In the genomic region with DNA sequence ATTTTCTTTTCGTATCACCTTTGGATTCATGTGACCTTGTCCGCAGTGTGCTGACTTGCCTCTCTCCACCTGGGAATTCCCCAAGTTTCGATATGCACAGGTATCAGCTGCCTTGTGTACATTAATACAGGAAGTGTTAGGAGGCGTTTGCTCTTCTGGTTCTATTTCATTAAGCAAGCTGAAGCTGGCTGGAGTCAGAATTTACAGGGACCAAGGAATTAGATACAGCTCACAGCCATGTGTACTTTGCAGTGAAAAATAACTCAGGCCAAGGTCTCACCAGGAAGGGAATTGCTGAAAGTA, we compare ENCODE assay signal across 13 cellular contexts. TPM values are rescaled to one million over a fixed set of nuclear protein-coding genes. Genes with fewer than 3 reads are reported as not detected.
DNase-seq lines count a peak whose midpoint lies in the region; ATAC-seq and TF ChIP-seq lines count a peak whose summit lies in the region.
"Had no signal": no experiment of that assay in that cellular context is flagged by ENCODE, and none has a peak within 500 bp of the region (broad histone marks: within the 10 kb centered on the region; RNA-seq: fewer than 3 reads in every experiment).

No MANE protein-coding gene starts in this region.

- H3K23me2 ChIP-seq in H9 (ENCODE audit: insufficient read length, low read depth, low read length, poor library complexity, severe bottlenecking) = no peaks in the 10 kb centered on the region

- in situ Hi-C loops in HAP-1 (cut with MboI; ENCODE audit: low sequenced_read_pairs) = no loop called here

- no peaks in the 10 kb centered on the region for H3K27me3 ChIP-seq in mucosa of stomach (ENCODE audit: control insufficient read depth, insufficient read depth, low read length)
- H3K27me3 ChIP-seq in tibial nerve = no peaks in the 10 kb centered on the region
- no peaks in the 10 kb centered on the region for H3K27me3 ChIP-seq in H9 (ENCODE audit: insufficient read depth, low read length)
- H3K27me3 ChIP-seq in HAP-1 (ENCODE audit: low read depth) = no peaks in the 10 kb centered on the region

- H3K4me3 ChIP-seq in mucosa of stomach (ENCODE audit: low read length) (no peak overlapping the region), tibial nerve (no peak overlapping the region), HAP-1 (no peak overlapping the region)
- H3K4me3 ChIP-seq: K562 had no signal

- no peak overlapping the region for H3K4me2 ChIP-seq in H9 (ENCODE audit: insufficient read depth, insufficient read length, low read length)

- H2BK20ac ChIP-seq in H9 (ENCODE audit: low read depth, low read length, poor library complexity, severe bottlenecking) = no peak overlapping the region

- H2AFZ ChIP-seq in H9 (ENCODE audit: low read length) = no peak overlapping the region

- H3K79me1 ChIP-seq in H9 (ENCODE audit: insufficient read depth, low read depth, low read length, poor library complexity, severe bottlenecking) = no peaks in the 10 kb centered on the region

- no peak overlapping the region for H4K5ac ChIP-seq in H9 (ENCODE audit: insufficient read length, low read depth, low read length)

- H3K18ac ChIP-seq in H9 (ENCODE audit: insufficient read length, low read depth, low read length) = no peak overlapping the region

- H4K20me1 ChIP-seq in H9 (ENCODE audit: control insufficient read depth, insufficient read depth, insufficient read length) = no peaks in the 10 kb centered on the region

- peak; percentile 55 for ATAC-seq in GM18520 (IDR thresholded peaks at IDR 0.05; ENCODE audit: unreplicated experiment)
- peak; percentile 87 for ATAC-seq in GM21619 (IDR thresholded peaks at IDR 0.05; ENCODE audit: unreplicated experiment)
- ATAC-seq in HG03575 (IDR thresholded peaks at IDR 0.05; ENCODE audit: extremely low read depth, insufficient number of reproducible peaks, low FRiP score, unreplicated experiment) = peak; percentile 92
- ATAC-seq: K562 had no signal

- H3K79me2 ChIP-seq in H9 (ENCODE audit: insufficient read depth, low read length) = no peaks in the 10 kb centered on the region

- no peak overlapping the region for H2BK15ac ChIP-seq in H9 (ENCODE audit: low read depth, low read length)

- 0 out of 5 replicates have a peak, but pooled peaks cover 0 to 3% of the 10 kb centered on the region in 2 experiments for H3K9me3 Mint-ChIP-seq in H9

- H3K4me1 ChIP-seq in mucosa of stomach (ENCODE audit: control insufficient read depth, insufficient read depth, low read length) (peaks cover 19% of the 10 kb centered on the region), tibial nerve (no peaks in the 10 kb centered on the region), H9 (ENCODE audit: insufficient read depth, low read length) (no peaks in the 10 kb centered on the region), HAP-1 (no peaks in the 10 kb centered on the region)

- H3K9ac ChIP-seq in mucosa of stomach (ENCODE audit: low read length) (peak overlapping the region; percentile 29), H9 (ENCODE audit: extremely low read depth, insufficient read length, low read length) (no peak overlapping the region)

- H3T11ph ChIP-seq in H9 (ENCODE audit: low read length) = no peak overlapping the region

- H2BK120ac ChIP-seq in H9 (ENCODE audit: low read depth, low read length, poor library complexity, severe bottlenecking) = no peak overlapping the region

- 83 to 87% methylated on average over 4 of the region's 4 CpGs for WGBS in tibial nerve, 2 donors
- WGBS in H9 (ENCODE audit: extremely low coverage, insufficient read length, low lambda C conversion rate) = no CpG with 5 or more reads among the region's 4 CpGs

- H3K4ac ChIP-seq in H9 (ENCODE audit: low read depth, low read length) = no peak overlapping the region

- no peak overlapping the region for H3K23ac ChIP-seq in H9 (ENCODE audit: insufficient read length, low read depth, low read length)

- H3K4me3 Mint-ChIP-seq in H9 = no peak overlapping the region
- H3K4me3 Mint-ChIP-seq: activated naive CD4-positive, alpha-beta T cell treated with anti-CD3 and anti-CD28 coated beads, Interleukin-2, amount 10 ng/mL, durations not matched to agents 7 days and 5 days had no signal

- H4K8ac ChIP-seq in H9 (replicated peaks; ENCODE audit: insufficient read length, low read depth, low read length) = no peak overlapping the region

- H2AK5ac ChIP-seq in H9 (ENCODE audit: insufficient read length, low read length) = no peak overlapping the region

- H2BK12ac ChIP-seq in H9 (ENCODE audit: insufficient read length, low read depth, low read length) = no peak overlapping the region

- DNase-seq in NCI-H345 (lab: John Stamatoyannopoulos, UW) = no peak
- no peak for DNase-seq in tibial nerve (ENCODE audit: low spot score in 2 of 2)
- DNase-seq in H9 = no peak
- no peak for DNase-seq in HAP-1 (ENCODE audit: low spot score in 2 of 2)
- DNase-seq: activated CD4-positive, CD25-positive, alpha-beta regulatory T cell; activated naive CD4-positive, alpha-beta T cell treated with anti-CD3 and anti-CD28 coated beads, Interleukin-2, amount 10 ng/mL, durations not matched to agents 7 days and 5 days; effector CD4-positive, alpha-beta T cell had no signal

- no peak overlapping the region for H3K27ac ChIP-seq in tibial nerve
- H3K27ac ChIP-seq in H9 (ENCODE audit: insufficient read length, low read depth, low read length) = no peak overlapping the region

- no peaks in the 10 kb centered on the region for H3K27me3 Mint-ChIP-seq in H9 (ENCODE audit: low read depth)
- H3K27me3 Mint-ChIP-seq: activated naive CD4-positive, alpha-beta T cell treated with anti-CD3 and anti-CD28 coated beads, Interleukin-2, amount 10 ng/mL, durations not matched to agents 7 days and 5 days; progenitor cell of endocrine pancreas had no signal

- H3K36me3 ChIP-seq in mucosa of stomach (ENCODE audit: control insufficient read depth, insufficient read depth, low read length) = no peaks in the 10 kb centered on the region
- H3K36me3 ChIP-seq in tibial nerve = no peaks in the 10 kb centered on the region
- H3K36me3 ChIP-seq in HAP-1 (replicated peaks) = no peaks in the 10 kb centered on the region

- no peak for TF ChIP-seq POLR2A in tibial nerve (IDR thresholded peaks at IDR 0.05)

- H3K27ac Mint-ChIP-seq in H9 = no peak overlapping the region
- H3K27ac Mint-ChIP-seq: activated naive CD4-positive, alpha-beta T cell treated with anti-CD3 and anti-CD28 coated beads, Interleukin-2, amount 10 ng/mL, durations not matched to agents 7 days and 5 days; progenitor cell of endocrine pancreas had no signal

- no peak overlapping the region for H3K56ac ChIP-seq in H9 (ENCODE audit: insufficient read length, low read depth, low read length)

- no peak overlapping the region for H2BK5ac ChIP-seq in H9 (ENCODE audit: insufficient read length, low read length)

- H3K36me3 Mint-ChIP-seq in H9 (ENCODE audit: insufficient read depth in 1 of 3, low read depth in 3 of 3) = no peaks in the 10 kb centered on the region
- H3K36me3 Mint-ChIP-seq: activated naive CD4-positive, alpha-beta T cell treated with anti-CD3 and anti-CD28 coated beads, Interleukin-2, amount 10 ng/mL, durations not matched to agents 7 days and 5 days had no signal

- H3K9me3 ChIP-seq in mucosa of stomach (ENCODE audit: control insufficient read depth, low read length) (no peaks in the 10 kb centered on the region), tibial nerve (peaks cover 0 to 6% (median 0%) of the 10 kb centered on the region in 4 donors), H9 (ENCODE audit: control insufficient read depth, low read depth, low read length) (no peaks in the 10 kb centered on the region), HAP-1 (no peaks in the 10 kb centered on the region)

- TF ChIP-seq EP300 in tibial nerve (IDR thresholded peaks at IDR 0.05) = no peak

- H3K14ac ChIP-seq in H9 (ENCODE audit: insufficient read depth, low read length) = no peak overlapping the region

- TF ChIP-seq CTCF in tibial nerve (IDR thresholded peaks at IDR 0.05) (no peak), H9 (conservative IDR thresholded peaks at IDR 0.05) (no peak)

- no peaks in the 10 kb centered on the region for H3K4me1 Mint-ChIP-seq in H9
- H3K4me1 Mint-ChIP-seq: activated naive CD4-positive, alpha-beta T cell treated with anti-CD3 and anti-CD28 coated beads, Interleukin-2, amount 10 ng/mL, durations not matched to agents 7 days and 5 days had no signal

- H4K91ac ChIP-seq in H9 (ENCODE audit: insufficient read length, low read depth, low read length) = no peak overlapping the region

RNA-seq across cellular contexts. Expression of gene TIAM2, which starts 14.1 kb away (rescaled TPM):
- total RNA-seq in tibial nerve (10 to 100 TPM in 2 of 4 donors, 1 to 10 TPM in 2; 9.2 to 18.2 (median 11.4) TPM), H9 (2021) (5.0 and 6.3 TPM in 2 replicates)
